16 cellular contexts compared by ENCODE assay signal in genomic region chr16:71865173-71865863, GRCh38.
"Had no signal": no experiment of that assay in that cellular context is flagged by ENCODE, and none has a peak within 500 bp of the region (broad histone marks: within the 10 kb centered on the region; RNA-seq: fewer than 3 reads in every experiment).

No MANE protein-coding gene starts in this region.

- H3K27me3 Mint-ChIP-seq: activated naive CD8-positive, alpha-beta T cell; progenitor cell of endocrine pancreas; type B pancreatic cell had no signal

- H3K27me3 ChIP-seq: left lung, testis had no signal

- H3K27ac Mint-ChIP-seq: activated naive CD8-positive, alpha-beta T cell; progenitor cell of endocrine pancreas; T-helper 1 cell treated with Interleukin-12 subunit alpha and Interleukin-12 subunit beta and Interleukin-4 antibody, amounts not matched to agents 30 μg/mL and 1 μg/mL, for 36 hours; type B pancreatic cell had no signal

- DNase-seq: activated CD4-positive, CD25-positive, alpha-beta regulatory T cell treated with anti-CD3 and anti-CD28 coated beads, Interleukin-2, amount 50 U/mL, for 72 hours; activated effector memory CD4-positive, alpha-beta T cell treated with Interleukin-2 at 50 U/mL for 16 hours; amygdala; caudate nucleus; hypothalamus; left lung; mammary epithelial cell; stimulated activated CD4-positive, alpha-beta T cell treated with anti-CD3 and anti-CD28 coated beads, Interleukin-12 subunit alpha, Interleukin-12 subunit beta, amount 100 ng/mL, for 4 hours; stimulated activated CD4-positive, alpha-beta T cell treated with anti-CD3 and anti-CD28 coated beads, Interleukin-1b, Interleukin-23, amount 100 ng/mL, for 48 hours; testis had no signal

- H3K4me1 Mint-ChIP-seq: neural crest cell had no signal

- ATAC-seq: left lung had no signal

- H3K4me3 Mint-ChIP-seq: activated naive CD8-positive, alpha-beta T cell; neural crest cell; T-helper 1 cell treated with Interleukin-12 subunit alpha and Interleukin-12 subunit beta and Interleukin-4 antibody, amounts not matched to agents 30 μg/mL and 1 μg/mL, for 36 hours; type B pancreatic cell had no signal

- H3K4me3 ChIP-seq: coronary artery, left lung, testis had no signal

- H3K9me3 ChIP-seq: left lung, testis had no signal

- H3K27ac ChIP-seq: coronary artery, left lung, testis had no signal

- H3K9me3 Mint-ChIP-seq: neural crest cell; T-helper 1 cell treated with Interleukin-12 subunit alpha and Interleukin-12 subunit beta and Interleukin-4 antibody, amounts not matched to agents 30 μg/mL and 1 μg/mL, for 36 hours; type B pancreatic cell had no signal

- H3K4me1 ChIP-seq: left lung, testis had no signal
